In the genomic region with DNA sequence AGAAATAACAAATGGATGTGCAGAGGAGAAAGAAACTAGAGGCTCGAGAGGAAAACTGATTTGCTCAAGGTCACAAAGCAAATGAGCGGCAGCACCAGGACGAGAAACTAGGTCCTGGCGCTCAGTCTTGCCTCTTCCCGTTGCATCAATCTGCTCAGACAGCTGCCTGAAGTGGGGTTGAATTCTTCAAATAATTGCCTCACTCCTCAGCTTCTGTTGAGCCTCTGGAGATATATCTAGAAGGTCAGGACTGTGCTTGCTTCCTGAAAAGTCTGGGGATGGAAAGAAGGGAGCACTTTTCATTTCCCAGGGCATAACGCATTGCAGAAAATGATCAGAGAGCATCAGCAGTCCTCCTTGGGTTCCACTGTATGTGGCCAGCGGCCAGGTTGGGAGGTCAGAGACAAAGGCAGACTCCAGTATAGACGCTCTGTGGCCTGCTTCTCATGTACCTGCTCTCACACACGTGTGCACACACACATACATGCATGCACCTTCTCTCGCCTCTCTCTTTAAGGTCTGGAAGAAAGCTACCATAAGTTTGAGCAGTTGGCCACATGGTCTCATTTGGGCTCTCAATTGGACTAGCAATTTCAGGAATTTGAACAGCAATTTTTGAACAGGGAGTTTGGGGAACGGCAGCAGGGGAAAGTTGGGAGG, we compare ENCODE assay signal across 8 cellular contexts.
DNase-seq lines count a peak whose midpoint lies in the region; ATAC-seq and TF ChIP-seq lines count a peak whose summit lies in the region.

No MANE protein-coding gene starts in this region.

- H3F3A ChIP-seq in DOHH2 (ENCODE audit: control insufficient read depth, insufficient read depth) = peaks cover 27% of the 10 kb centered on the region

- DNase-seq in Karpas-422 = peak; percentile 85
- DNase-seq in epithelial cell of prostate (ENCODE audit: low read depth, low spot score) = no peak
- no peak for DNase-seq in OCI-M1 (lab: John Stamatoyannopoulos, UW)
- DNase-seq in stimulated activated CD4-positive, alpha-beta T cell treated with anti-CD3 and anti-CD28 coated beads, Interleukin-4, amount 100 ng/mL, for 4 hours = no peak
- DNase-seq in NCI-H1092 treated with DMSO at 0.1 percent for 48 hours (lab: John Stamatoyannopoulos, UW) = no peak
- no peak for DNase-seq in GDM1 (lab: John Stamatoyannopoulos, UW)

- H3K27me3 ChIP-seq in DOHH2 (ENCODE audit: control insufficient read depth, low read length) (no peaks in the 10 kb centered on the region), Karpas-422 (ENCODE audit: low read length) (no peaks in the 10 kb centered on the region)

- H3K9ac ChIP-seq in Karpas-422 (ENCODE audit: low read length) = peak overlapping the region; percentile 76

- H3K36me3 ChIP-seq in DOHH2 (ENCODE audit: control insufficient read depth, low read length) = no peaks in the 10 kb centered on the region
- H3K36me3 ChIP-seq in Karpas-422 (ENCODE audit: insufficient read depth, low read length) = no peaks in the 10 kb centered on the region

- no peak overlapping the region for H2AFZ ChIP-seq in Karpas-422 (ENCODE audit: low read length)

- H3K27ac ChIP-seq in DOHH2 (ENCODE audit: low read depth, low read length) = peak overlapping the region; percentile 67
- peak overlapping the region; percentile 98 for H3K27ac ChIP-seq in Karpas-422 (ENCODE audit: low read length)
- peak overlapping the region; percentile 94 for H3K27ac ChIP-seq in epithelial cell of prostate

- H3K9me2 ChIP-seq in DOHH2 (replicated peaks; ENCODE audit: control insufficient read depth, low read length) = no peaks in the 10 kb centered on the region
- H3K9me2 ChIP-seq in Karpas-422 (replicated peaks; ENCODE audit: insufficient read depth, low read length) = no peaks in the 10 kb centered on the region

- peaks cover 79% of the 10 kb centered on the region for H3K4me1 ChIP-seq in DOHH2 (ENCODE audit: control insufficient read depth, low read length)
- peaks cover 83% of the 10 kb centered on the region for H3K4me1 ChIP-seq in Karpas-422 (ENCODE audit: low read length)

- H3K79me2 ChIP-seq in DOHH2 (ENCODE audit: control insufficient read depth, low read length) = no peaks in the 10 kb centered on the region
- H3K79me2 ChIP-seq in Karpas-422 (ENCODE audit: low read length) = no peaks in the 10 kb centered on the region

- TF ChIP-seq CTCF in DOHH2 (IDR thresholded peaks at IDR 0.05; ENCODE audit: low read depth, low read length, poor library complexity, severe bottlenecking) = no peak

- peak overlapping the region; percentile 78 for H3K4me2 ChIP-seq in DOHH2 (ENCODE audit: low read length)
- H3K4me2 ChIP-seq in Karpas-422 (ENCODE audit: low read depth, low read length, poor library complexity, severe bottlenecking) = peak overlapping the region; percentile 80

- H3K9me3 ChIP-seq in DOHH2 (ENCODE audit: control insufficient read depth, insufficient read depth, low read length) = no peaks in the 10 kb centered on the region
- H3K9me3 ChIP-seq in Karpas-422 (ENCODE audit: low read length) = no peaks in the 10 kb centered on the region

- H4K20me1 ChIP-seq in DOHH2 (ENCODE audit: control insufficient read depth, insufficient read depth, low read depth, low read length) = no peaks in the 10 kb centered on the region
- H4K20me1 ChIP-seq in Karpas-422 (ENCODE audit: insufficient read depth, low read depth, low read length) = no peaks in the 10 kb centered on the region

- peak overlapping the region; percentile 57 for H3K4me3 ChIP-seq in DOHH2 (ENCODE audit: low read length)
- H3K4me3 ChIP-seq in Karpas-422 (ENCODE audit: low read length) = peak overlapping the region; percentile 52

- ATAC-seq in GM21529 (IDR thresholded peaks at IDR 0.05; ENCODE audit: unreplicated experiment) = peak; percentile 6
